In the genomic region with DNA sequence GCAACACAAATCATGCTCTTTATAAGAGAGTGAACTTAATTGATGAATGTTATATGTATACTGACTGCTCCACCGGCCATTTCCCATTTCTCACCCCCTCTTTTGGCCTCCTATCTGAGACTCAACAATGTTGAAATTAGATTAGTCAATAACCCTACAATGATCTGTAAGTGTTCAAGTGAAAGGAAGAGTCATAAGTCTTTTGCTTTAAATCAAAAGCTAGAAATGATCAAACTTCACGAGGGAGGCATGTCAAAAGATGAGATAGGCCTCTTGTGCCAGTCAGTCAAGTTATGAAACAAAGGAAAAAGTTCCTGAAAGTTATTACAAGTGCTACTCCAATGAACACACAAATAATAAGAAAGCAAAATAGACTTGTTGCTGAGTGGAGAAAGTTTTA, we compare ENCODE assay signal across 24 cellular contexts.
"Had no signal": no experiment of that assay in that cellular context is flagged by ENCODE, and none has a peak within 500 bp of the region (broad histone marks: within the 10 kb centered on the region; RNA-seq: fewer than 3 reads in every experiment).

No MANE protein-coding gene starts in this region.

- H3K9me3 ChIP-seq: left ventricle myocardium inferior, lower lobe of right lung, pancreas, tibial artery, upper lobe of right lung, vagina had no signal

- H2AFZ ChIP-seq: hepatocyte had no signal

- H3K36me3 ChIP-seq: left ventricle myocardium inferior, lower lobe of right lung, pancreas, upper lobe of right lung, vagina had no signal

- ATAC-seq: left cardiac atrium, lower lobe of right lung, pancreas, right cardiac atrium, upper lobe of right lung had no signal

- H3K4me2 ChIP-seq: hepatocyte had no signal

- H3K27me3 Mint-ChIP-seq: dendritic cell treated with granulocyte-macrophage colony-stimulating factor and Interleukin-4, amounts not matched to agents 40 ng/mL and 50 ng/mL, for 4 days; memory B cell; progenitor cell of endocrine pancreas had no signal

- H3K4me1 Mint-ChIP-seq: endodermal cell had no signal

- H3K27ac Mint-ChIP-seq: dendritic cell treated with granulocyte-macrophage colony-stimulating factor and Interleukin-4, amounts not matched to agents 40 ng/mL and 50 ng/mL, for 4 days; endodermal cell; memory B cell; mesothelial cell of epicardium; nephron; progenitor cell of endocrine pancreas had no signal

- DNase-seq: endodermal cell; erythroblast; foreskin melanocyte; head of caudate nucleus; kidney; left cardiac atrium; left ventricle myocardium inferior; lower lobe of right lung; occipital lobe; pancreas; right cardiac atrium; small intestine; stimulated activated CD4-positive, alpha-beta T cell treated with anti-CD3 and anti-CD28 coated beads, Interleukin-12 subunit alpha, Interleukin-12 subunit beta, amount 100 ng/mL, for 4 hours; stimulated activated naive CD4-positive, alpha-beta T cell treated with Interleukin-2 at 50 U/mL for 16 hours; tibial artery; upper lobe of right lung had no signal

- H3K4me1 ChIP-seq: pancreas, upper lobe of right lung had no signal

- H3K27ac ChIP-seq: hepatocyte, left ventricle myocardium inferior, lower lobe of right lung, pancreas, tibial artery, upper lobe of right lung, vagina had no signal

- H3K27me3 ChIP-seq: hepatocyte, pancreas, tibial artery, upper lobe of right lung, vagina had no signal

- H3K4me3 ChIP-seq: hepatocyte, left ventricle myocardium inferior, lower lobe of right lung, pancreas, tibial artery, upper lobe of right lung, vagina had no signal

- H3K79me2 ChIP-seq: hepatocyte had no signal

- FAIRE-seq: endothelial cell of umbilical vein, kidney, pancreas, small intestine had no signal

- H3K4me3 Mint-ChIP-seq: dendritic cell treated with granulocyte-macrophage colony-stimulating factor and Interleukin-4, amounts not matched to agents 40 ng/mL and 50 ng/mL, for 4 days; endodermal cell; memory B cell; mesothelial cell of epicardium; nephron had no signal
